10 cellular contexts compared by ENCODE assay signal in genomic region chr1:42684139-42684538, GRCh38. TPM values are rescaled to one million over a fixed set of nuclear protein-coding genes. Genes with fewer than 3 reads are reported as not detected.
DNase-seq lines count a peak whose midpoint lies in the region; ATAC-seq, FAIRE-seq and TF ChIP-seq lines count a peak whose summit lies in the region.
"Had no signal": no experiment of that assay in that cellular context is flagged by ENCODE, and none has a peak within 500 bp of the region (broad histone marks: within the 10 kb centered on the region; RNA-seq: fewer than 3 reads in every experiment).

No MANE protein-coding gene starts in this region.

- H3K4me2 ChIP-seq in neural progenitor cell: peak overlapping the region; percentile 93

- peaks cover 63% of the 10 kb centered on the region for H4K20me1 ChIP-seq in neural progenitor cell (ENCODE audit: low read depth)

- H3K79me2 ChIP-seq in neural progenitor cell (ENCODE audit: low read depth): peaks cover 85% of the 10 kb centered on the region

- peaks cover 26% of the 10 kb centered on the region for H3F3A ChIP-seq in neural progenitor cell (ENCODE audit: low read depth)

- H3K36me3 ChIP-seq in neural progenitor cell: peaks cover 14% of the 10 kb centered on the region

- peaks cover 60% of the 10 kb centered on the region for H3K4me1 Mint-ChIP-seq in neural progenitor cell

- H3K27me3 ChIP-seq in neural progenitor cell: no peaks in the 10 kb centered on the region

- no peaks in the 10 kb centered on the region for H3K9me3 ChIP-seq in neural progenitor cell (ENCODE audit: low read depth)

- peaks cover 2% of the 10 kb centered on the region for H3K9me3 Mint-ChIP-seq in neural progenitor cell

- H3K27me3 Mint-ChIP-seq in neural progenitor cell (ENCODE audit: insufficient read depth, low read depth): peaks cover 4% of the 10 kb centered on the region

- no peak for ATAC-seq in HG03442 (IDR thresholded peaks at IDR 0.05; ENCODE audit: unreplicated experiment)

- H3K4me3 ChIP-seq in choroid plexus epithelial cell (ENCODE audit: low read depth, low read length) (peak overlapping the region; percentile 89), neural progenitor cell (peak overlapping the region; percentile 89)

- peak overlapping the region; percentile 99 for H3K4me3 Mint-ChIP-seq in neural progenitor cell

- no peak for FAIRE-seq in frontal cortex (lab: Jason Lieb, UNC)

- no peak overlapping the region for H3K27ac ChIP-seq in neural progenitor cell

- no peak for TF ChIP-seq CTCF in choroid plexus epithelial cell (conservative IDR thresholded peaks at IDR 0.05; ENCODE audit: low read depth, low read length)
- TF ChIP-seq CTCF in neural progenitor cell (IDR thresholded peaks at IDR 0.05): no peak

- H3K4me1 ChIP-seq in neural progenitor cell: peaks cover 36% of the 10 kb centered on the region

- peak; percentile 57 for DNase-seq in SIG-M5 treated with dmso at 0.1 percent for 504 hours (lab: John Stamatoyannopoulos, UW; ENCODE audit: unreplicated experiment)
- no peak for DNase-seq in SIG-M5 (lab: John Stamatoyannopoulos, UW)
- DNase-seq in RKO (ENCODE audit: low spot score): peak; percentile 81
- DNase-seq in choroid plexus epithelial cell (ENCODE audit: low read depth): peak; percentile 13
- peak; percentile 38 for DNase-seq in neural progenitor cell (ENCODE audit: low spot score)
- no peak for DNase-seq in frontal cortex (ENCODE audit: low spot score in 2 of 2)
- DNase-seq in middle frontal gyrus (ENCODE audit: extremely low spot score, low spot score): no peak

- no peak overlapping the region for H2AFZ ChIP-seq in neural progenitor cell (replicated peaks)

- no peak overlapping the region for H3K27ac Mint-ChIP-seq in neural progenitor cell

- peaks cover 30% of the 10 kb centered on the region for H3K36me3 Mint-ChIP-seq in neural progenitor cell

- peak overlapping the region; percentile 70 for H3K9ac ChIP-seq in neural progenitor cell

RNA-seq across cellular contexts. Expression of gene YBX1, which starts 1.9 kb away (rescaled TPM):
- total RNA-seq in neural progenitor cell (ENCODE audit: low replicate concordance): 1,302 and 1,610 TPM in 2 replicates
- 1,693 TPM for total RNA-seq in frontal cortex

RNA-seq across cellular contexts. Expression of gene PPIH, which starts 25.9 kb away (rescaled TPM):
- 77.9 and 126 TPM in 2 replicates for total RNA-seq in neural progenitor cell (ENCODE audit: low replicate concordance)
- total RNA-seq in frontal cortex: 17.9 TPM

RNA-seq across cellular contexts. Expression of gene CLDN19, which starts 55.9 kb away (rescaled TPM):
- total RNA-seq in neural progenitor cell (ENCODE audit: low replicate concordance) (0.19 and 2.3 TPM in 2 replicates), frontal cortex (not detected)
- total RNA-seq: Daoy, subcutaneous adipose tissue had no signal

Comparison
In these comparisons a context has a peak if more than half of its experiments do, and no peak if none do; other contexts are left out.
1. DNase-seq: peak in SIG-M5 treated with dmso at 0.1 percent for 504 hours (single experiment), RKO (single experiment), choroid plexus epithelial cell (single experiment) and neural progenitor cell (single experiment); none in SIG-M5 (single experiment), frontal cortex (0 of 2) and middle frontal gyrus (single experiment).